ENCODE assay signal across 1 cellular context in genomic region chr22:42562282-42562681, GRCh38.
A peak's percentile ranks its signal among the peaks of the same experiment; 100 is the strongest.
TF ChIP-seq lines count a peak whose summit lies in the region.

No MANE protein-coding gene starts in this region.

TF ChIP-seq in K562, 482 proteins besides CTCF, POLR2A, EP300 and RAD21 (continued from another document):
- TF ChIP-seq MYBL2 (IDR thresholded peaks at IDR 0.05; ENCODE audit: low read depth) (no peak), MYBL2 (CRISPR knock-in tag; IDR thresholded peaks at IDR 0.05; ENCODE audit: borderline replicate concordance) (no peak), SPI1 (IDR thresholded peaks at IDR 0.05; ENCODE audit: borderline replicate concordance, low read depth, low read length) (peak; percentile 99), USF2 (CRISPR knock-in tag; IDR thresholded peaks at IDR 0.05) (no peak), RBBP5 (IDR thresholded peaks at IDR 0.05; ENCODE audit: borderline replicate concordance, insufficient read depth, low read length, poor library complexity, severe bottlenecking) (peak; percentile 45), ZFX (CRISPR knock-in tag; IDR thresholded peaks at IDR 0.05) (peak; percentile 32; the same call in 1 of the 2 replicates), VEZF1 (CRISPR knock-in tag; IDR thresholded peaks at IDR 0.05) (peak; percentile 49; the same call in 1 of the 2 replicates)
